Comparison of ENCODE assay signal across 9 cellular contexts in the genomic region with DNA sequence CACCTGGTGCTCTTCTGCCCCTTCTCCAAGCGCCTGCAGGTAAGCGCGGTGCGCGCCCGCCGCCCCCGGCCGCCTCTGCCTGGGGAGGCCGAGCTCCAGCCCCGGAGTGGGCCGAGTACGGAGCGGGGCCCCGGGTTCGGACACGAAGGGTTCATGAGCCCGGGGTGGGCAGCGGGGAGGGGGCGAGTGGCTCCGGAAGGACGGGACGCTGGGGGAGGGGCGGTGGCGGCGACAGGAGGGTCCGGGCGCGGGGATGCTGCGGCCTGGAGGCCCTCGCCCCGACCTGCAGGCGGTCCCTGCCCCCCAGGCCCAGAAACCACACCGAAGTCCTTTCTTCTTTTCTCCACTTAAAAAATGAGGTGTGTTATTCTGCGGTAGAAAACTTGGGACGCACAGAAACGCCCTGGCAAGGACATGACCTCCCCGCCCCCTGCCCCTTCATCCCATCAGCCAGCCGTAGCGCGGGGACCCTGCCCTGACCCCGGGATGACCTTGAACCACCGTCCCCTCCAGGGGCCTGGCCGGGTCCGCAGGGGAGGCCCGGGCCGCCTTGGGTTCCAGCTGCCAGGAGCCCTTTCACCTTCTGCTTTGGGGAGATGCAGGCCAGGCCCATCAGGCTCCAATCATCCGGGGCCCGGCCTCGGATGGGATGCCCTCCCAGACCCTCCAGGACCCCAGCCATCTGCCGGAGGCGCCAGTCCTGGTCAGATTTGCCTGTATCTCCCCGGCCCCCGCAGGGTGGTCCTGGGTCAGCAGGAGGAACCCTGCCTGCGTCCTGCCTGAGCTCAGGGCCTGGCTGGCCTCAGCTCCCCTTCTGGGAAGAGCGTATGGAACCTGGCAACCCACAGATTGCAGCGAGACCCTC. TPM values are rescaled to one million over a fixed set of nuclear protein-coding genes. Genes with fewer than 3 reads are reported as not detected.
DNase-seq lines count a peak whose midpoint lies in the region; ATAC-seq, FAIRE-seq and TF ChIP-seq lines count a peak whose summit lies in the region.
"Had no signal": no experiment of that assay in that cellular context is flagged by ENCODE, and none has a peak within 500 bp of the region (broad histone marks: within the 10 kb centered on the region; RNA-seq: fewer than 3 reads in every experiment).

No MANE protein-coding gene starts in this region.

- H2AFZ ChIP-seq in GM12878 (ENCODE audit: control insufficient read depth, low read depth, low read length), result no peak overlapping the region

- intact Hi-C loops in GM12878 (cut with micrococcal nuclease; ENCODE audit: unreplicated experiment), result no loop called here

- H3K4me3 ChIP-seq in HUES6 (ENCODE audit: low read depth, low read length), result peak overlapping the region; percentile 79
- no peak overlapping the region for H3K4me3 ChIP-seq in GM12878
- peak overlapping the region in 3 of 5 donors; percentile 36 to 56 (median 47) for H3K4me3 ChIP-seq in subcutaneous abdominal adipose tissue (ENCODE audit: low read depth in 1 of 5, low read length in 5 of 5)

- H3K9ac ChIP-seq in HUES6 (ENCODE audit: low read length) (peak overlapping the region; percentile 66), GM12878 (ENCODE audit: control insufficient read depth, insufficient read depth, low read length) (no peak overlapping the region), subcutaneous abdominal adipose tissue (ENCODE audit: low read length in 5 of 5) (peak overlapping the region in 2 of 5 donors; percentile 39 to 42)

- TF ChIP-seq CTCF in GM12878 (IDR thresholded peaks at IDR 0.05 in 2 of 3, conservative IDR thresholded peaks at IDR 0.05 in 1 of 3; ENCODE audit: control insufficient read depth in 2 of 3, extremely low read depth in 1 of 3, insufficient read depth in 1 of 3, low read depth in 3 of 3, low read length in 3 of 3), result no peak

- H3K79me2 ChIP-seq in GM12878 (ENCODE audit: control insufficient read depth, insufficient read depth, low read length), result no peaks in the 10 kb centered on the region

- peak; percentile 23; the same call in 1 of the 3 replicates for ATAC-seq in GM12878
- ATAC-seq in GM18868 (IDR thresholded peaks at IDR 0.05; ENCODE audit: unreplicated experiment), result no peak
- ATAC-seq in HG03439 (IDR thresholded peaks at IDR 0.05; ENCODE audit: unreplicated experiment), result no peak
- ATAC-seq in GM21447 (IDR thresholded peaks at IDR 0.05; ENCODE audit: unreplicated experiment), result no peak
- no peak for ATAC-seq in GM21528 (IDR thresholded peaks at IDR 0.05; ENCODE audit: low FRiP score, unreplicated experiment)

- TF ChIP-seq RAD21 in GM12878 (IDR thresholded peaks at IDR 0.05; ENCODE audit: insufficient read depth, low read depth, low read length), result no peak

- whole genome bisulfite sequencing in GM12878 (ENCODE audit: insufficient coverage, insufficient replicate concordance, low lambda C conversion rate, missing lambda C conversion rate), result 8% methylated on average over 31 of the region's 57 CpGs

- in situ Hi-C loops in GM12878 (cut with MboI), result no loop called here

- H3K27ac ChIP-seq in HUES6 (ENCODE audit: low read depth, low read length), result no peak overlapping the region
- no peak overlapping the region for H3K27ac ChIP-seq in GM12878 (ENCODE audit: control insufficient read depth, insufficient read depth)
- peak overlapping the region; percentile 18 for H3K27ac ChIP-seq in layer of hippocampus (ENCODE audit: low read depth, low read length)
- H3K27ac ChIP-seq in subcutaneous abdominal adipose tissue (ENCODE audit: low read depth, low read length), result peak overlapping the region; percentile 85

- POLR2A ChIA-PET in GM12878 (lab: Charles Lee), result no interaction called here

- H3K27me3 ChIP-seq in HUES6 (ENCODE audit: control insufficient read depth, insufficient read depth, low read length) (peaks cover 9% of the 10 kb centered on the region; the same call in 1 of the 2 replicates), GM12878 (replicated peaks in 1 of 2; ENCODE audit: control insufficient read depth in 2 of 2, insufficient read depth in 2 of 2, low read length in 1 of 2) (peaks cover 2 to 7% of the 10 kb centered on the region in 2 experiments), layer of hippocampus (ENCODE audit: control insufficient read depth, insufficient read depth, low read length) (peaks cover 5% of the 10 kb centered on the region), subcutaneous abdominal adipose tissue (ENCODE audit: control insufficient read depth in 5 of 5, insufficient read depth in 4 of 5, low read length in 5 of 5) (peaks cover 0 to 5% (median 3%) of the 10 kb centered on the region in 5 donors)

- FAIRE-seq in GM12878 (lab: Jason Lieb, UNC), result no peak

- TF ChIP-seq POLR2A in GM12878 (IDR thresholded peaks at IDR 0.05; ENCODE audit: low read depth, low read length), result no peak

- H3K9me3 ChIP-seq in HUES6 (ENCODE audit: control insufficient read depth, insufficient read depth, low read depth, low read length), result no peaks in the 10 kb centered on the region
- H3K9me3 ChIP-seq in GM12878 (replicated peaks; ENCODE audit: control insufficient read depth, insufficient read depth, low read length), result no peaks in the 10 kb centered on the region
- H3K9me3 ChIP-seq in subcutaneous abdominal adipose tissue (ENCODE audit: control insufficient read depth in 5 of 5, low read length in 5 of 5), result no peaks in the 10 kb centered on the region

- CTCF ChIA-PET in GM12878 (lab: Yijun Ruan, JAX), result interaction anchor here (0.6 to 1.7 kb wide), 2 partner anchors 14 to 30 kb away, joined by 3 to 8 read pairs; partner anchors contain the start of gene LCN10

- no peak for TF ChIP-seq EP300 in GM12878 (IDR thresholded peaks at IDR 0.05; ENCODE audit: borderline replicate concordance in 1 of 2, control insufficient read depth in 1 of 2, low read depth in 2 of 2, low read length in 2 of 2)

- no TSS peak for BruUV-seq in GM12878 (replicated peaks; lab: Mats Ljungman, UMichigan)

- no peak for DNase-seq in GM12878 (ENCODE audit: low read depth, low spot score)
- DNase-seq: activated CD4-positive, alpha-beta T cell treated with anti-CD3 and anti-CD28 coated beads, Interleukin-2, amount 50 U/mL, for 48 hours had no signal

- no peaks in the 10 kb centered on the region for H4K20me1 ChIP-seq in GM12878 (ENCODE audit: control insufficient read depth, insufficient read depth)

- H3K4me2 ChIP-seq in GM12878 (ENCODE audit: control insufficient read depth, insufficient read depth), result 0 out of 2 replicates have a peak overlapping the region, but pooled peaks have one; percentile 9

- peaks cover 11% of the 10 kb centered on the region for H3K4me1 ChIP-seq in HUES6 (ENCODE audit: control insufficient read depth, insufficient read depth, low read length)
- no peaks in the 10 kb centered on the region for H3K4me1 ChIP-seq in GM12878 (ENCODE audit: control insufficient read depth, insufficient read depth, low read length)
- H3K4me1 ChIP-seq in subcutaneous abdominal adipose tissue (ENCODE audit: control insufficient read depth in 5 of 5, insufficient read depth in 5 of 5, low read length in 5 of 5), result peaks cover 0 to 42% (median 39%) of the 10 kb centered on the region in 5 donors

- H3K36me3 ChIP-seq in HUES6 (ENCODE audit: control insufficient read depth, insufficient read depth, low read length) (peaks cover 3% of the 10 kb centered on the region), GM12878 (ENCODE audit: control insufficient read depth in 2 of 2, insufficient read depth in 2 of 2, low read length in 1 of 2) (no peaks in the 10 kb centered on the region), subcutaneous abdominal adipose tissue (ENCODE audit: control insufficient read depth in 5 of 5, insufficient read depth in 5 of 5, low read length in 5 of 5) (no peaks in the 10 kb centered on the region)

- SMC1A ChIA-PET in GM12878 (lab: Charles Lee; ENCODE audit: uncharacterized antibody, unreplicated experiment), result no interaction called here

- RAD21 ChIA-PET in GM12878 (lab: Charles Lee; ENCODE audit: unreplicated experiment), result no interaction called here

RNA-seq across cellular contexts. Expression of gene DIPK1B, which starts 0.6 kb away (rescaled TPM):
- 0.32 and 0.58 TPM in 2 replicates for total RNA-seq in GM12878 (2013; cell fraction: nucleolus; rRNA removed)
- total RNA-seq in GM12878 (2014; rRNA removed) (0.11 and 0.28 TPM in 2 replicates), GM12878 (2014; rRNA removed; fragmentation: Illumina TruSeq; extraction: Trizol) (0.09 TPM in 2 replicates), GM12878 (2021) (0.21 and 0.32 TPM in 2 replicates)
- 0.37 TPM for polyA plus RNA-seq in GM12878 (2011; ENCODE audit: low read depth)
- polyA plus RNA-seq in GM12878 (2011; rRNA removed) (0.06 and 0.12 TPM in 2 replicates), GM12878 (2014; fragmentation: Illumina TruSeq; extraction: Trizol) (not detected in 2 replicates), GM12878 (2014; fragmentation: Nextera tagmentation; extraction: Ambion mirVana) (not detected), GM12878 (2014; rRNA removed) (0.16 and 0.20 TPM in 2 replicates), GM12878 (2016; fragmentation: Nextera tagmentation; extraction: Ambion mirVana) (under 1 TPM; 0.08 to 0.13 TPM)
- 0.15 and 0.30 TPM in 2 replicates for polyA plus RNA-seq in GM12878 (2011; cell fraction: cytosol; rRNA removed)
- 1.1 and 1.4 TPM in 2 replicates for polyA plus RNA-seq in GM12878 (2011; cell fraction: nucleus; rRNA removed)
- polyA plus RNA-seq in GM12878 (2012), result 0.85 and 1.1 TPM in 2 replicates
- 0.15 and 0.22 TPM in 2 replicates for polyA minus RNA-seq in GM12878 (2011; rRNA and poly(A)+ RNA removed)
- not detected in 2 replicates for polyA minus RNA-seq in GM12878 (2011; cell fraction: cytosol; rRNA and poly(A)+ RNA removed)
- polyA minus RNA-seq in GM12878 (2011; cell fraction: nucleus; rRNA and poly(A)+ RNA removed), result 0.12 and 0.19 TPM in 2 replicates

RNA-seq across cellular contexts. Expression of gene AGPAT2, which starts 25.7 kb away (rescaled TPM):
- total RNA-seq in GM12878 (2013; cell fraction: nucleolus; rRNA removed), result 16.2 and 18.7 TPM in 2 replicates
- total RNA-seq in GM12878 (2014; rRNA removed), result 16.2 and 18.9 TPM in 2 replicates
- 6.8 and 7.1 TPM in 2 replicates for total RNA-seq in GM12878 (2014; rRNA removed; fragmentation: Illumina TruSeq; extraction: Trizol)
- 22.5 TPM in 2 replicates for total RNA-seq in GM12878 (2021)
- 3.2 TPM for polyA plus RNA-seq in GM12878 (2011; ENCODE audit: low read depth)
- 6.5 and 17.5 TPM in 2 replicates for polyA plus RNA-seq in GM12878 (2011; rRNA removed)
- polyA plus RNA-seq in GM12878 (2011; cell fraction: cytosol; rRNA removed), result 26.4 and 33.7 TPM in 2 replicates
- polyA plus RNA-seq in GM12878 (2011; cell fraction: nucleus; rRNA removed), result 27.6 and 27.8 TPM in 2 replicates
- 13.6 and 14.9 TPM in 2 replicates for polyA plus RNA-seq in GM12878 (2012)
- 0.92 and 6.0 TPM in 2 replicates for polyA plus RNA-seq in GM12878 (2014; fragmentation: Illumina TruSeq; extraction: Trizol)
- under 1 TPM; 0.10 to 0.47 TPM for polyA plus RNA-seq in GM12878 (2014; fragmentation: Nextera tagmentation; extraction: Ambion mirVana)
- 25.4 and 28.5 TPM in 2 replicates for polyA plus RNA-seq in GM12878 (2014; rRNA removed)
- 10 to 100 TPM; 19.5 to 23.7 TPM for polyA plus RNA-seq in GM12878 (2016; fragmentation: Nextera tagmentation; extraction: Ambion mirVana)
- polyA minus RNA-seq in GM12878 (2011; rRNA and poly(A)+ RNA removed), result 11.4 and 17.3 TPM in 2 replicates
- 7.8 and 9.6 TPM in 2 replicates for polyA minus RNA-seq in GM12878 (2011; cell fraction: cytosol; rRNA and poly(A)+ RNA removed)
- polyA minus RNA-seq in GM12878 (2011; cell fraction: nucleus; rRNA and poly(A)+ RNA removed), result 7.3 and 8.8 TPM in 2 replicates

RNA-seq across cellular contexts. Expression of gene LCN10, which starts 29.8 kb away (rescaled TPM):
- 1.1 and 1.3 TPM in 2 replicates for total RNA-seq in GM12878 (2013; cell fraction: nucleolus; rRNA removed)
- total RNA-seq in GM12878 (2014; rRNA removed) (0.06 TPM in 1 of 2 replicates, not detected in the other), GM12878 (2014; rRNA removed; fragmentation: Illumina TruSeq; extraction: Trizol) (0.18 and 0.28 TPM in 2 replicates), GM12878 (2021) (0.21 and 0.51 TPM in 2 replicates)
- polyA plus RNA-seq in GM12878 (2011; ENCODE audit: low read depth), result 0.14 TPM
- polyA plus RNA-seq in GM12878 (2011; rRNA removed) (1.3 TPM in 2 replicates), GM12878 (2014; fragmentation: Illumina TruSeq; extraction: Trizol) (0.16 TPM in 1 of 2 replicates, not detected in the other), GM12878 (2014; fragmentation: Nextera tagmentation; extraction: Ambion mirVana) (under 1 TPM in 1 of 2 experiments, not detected in 1; 0.11 TPM), GM12878 (2014; rRNA removed) (0.06 and 0.35 TPM in 2 replicates), GM12878 (2016; fragmentation: Nextera tagmentation; extraction: Ambion mirVana) (1 to 10 TPM in 1 of 2 experiments, under 1 TPM in 1; 0.39 to 1.1 TPM)
- 2.2 TPM in 2 replicates for polyA plus RNA-seq in GM12878 (2011; cell fraction: cytosol; rRNA removed)
- polyA plus RNA-seq in GM12878 (2011; cell fraction: nucleus; rRNA removed), result 2.0 and 2.8 TPM in 2 replicates
- polyA plus RNA-seq in GM12878 (2012), result 0.37 and 0.56 TPM in 2 replicates
- polyA minus RNA-seq in GM12878 (2011; rRNA and poly(A)+ RNA removed), result 1.2 and 1.7 TPM in 2 replicates
- 0.67 TPM in 1 of 2 replicates, not detected in the other for polyA minus RNA-seq in GM12878 (2011; cell fraction: cytosol; rRNA and poly(A)+ RNA removed)
- polyA minus RNA-seq in GM12878 (2011; cell fraction: nucleus; rRNA and poly(A)+ RNA removed), result 0.19 and 1.1 TPM in 2 replicates

RNA-seq across cellular contexts. Expression of gene LCN6, which starts 35.4 kb away (rescaled TPM):
- total RNA-seq in GM12878 (2013; cell fraction: nucleolus; rRNA removed), result not detected in 2 replicates
- not detected in 2 replicates for total RNA-seq in GM12878 (2014; rRNA removed)
- total RNA-seq in GM12878 (2014; rRNA removed; fragmentation: Illumina TruSeq; extraction: Trizol), result not detected in 2 replicates
- not detected in 2 replicates for total RNA-seq in GM12878 (2021)
- not detected for polyA plus RNA-seq in GM12878 (2011; ENCODE audit: low read depth)
- not detected in 2 replicates for polyA plus RNA-seq in GM12878 (2011; rRNA removed)
- not detected in 2 replicates for polyA plus RNA-seq in GM12878 (2011; cell fraction: cytosol; rRNA removed)
- not detected in 2 replicates for polyA plus RNA-seq in GM12878 (2011; cell fraction: nucleus; rRNA removed)
- not detected in 2 replicates for polyA plus RNA-seq in GM12878 (2012)
- not detected in 2 replicates for polyA plus RNA-seq in GM12878 (2014; fragmentation: Illumina TruSeq; extraction: Trizol)
- not detected for polyA plus RNA-seq in GM12878 (2014; fragmentation: Nextera tagmentation; extraction: Ambion mirVana)
- not detected in 2 replicates for polyA plus RNA-seq in GM12878 (2014; rRNA removed)
- polyA plus RNA-seq in GM12878 (2016; fragmentation: Nextera tagmentation; extraction: Ambion mirVana), result not detected
- not detected in 2 replicates for polyA minus RNA-seq in GM12878 (2011; rRNA and poly(A)+ RNA removed)
- polyA minus RNA-seq in GM12878 (2011; cell fraction: cytosol; rRNA and poly(A)+ RNA removed), result not detected in 2 replicates
- not detected in 2 replicates for polyA minus RNA-seq in GM12878 (2011; cell fraction: nucleus; rRNA and poly(A)+ RNA removed)

RNA-seq across cellular contexts. Expression of gene LCN8, which starts 45.1 kb away (rescaled TPM):
- not detected in 2 replicates for total RNA-seq in GM12878 (2013; cell fraction: nucleolus; rRNA removed)
- not detected in 2 replicates for total RNA-seq in GM12878 (2014; rRNA removed)
- total RNA-seq in GM12878 (2014; rRNA removed; fragmentation: Illumina TruSeq; extraction: Trizol), result not detected in 2 replicates
- total RNA-seq in GM12878 (2021), result not detected in 2 replicates
- polyA plus RNA-seq in GM12878 (2011; ENCODE audit: low read depth), result not detected
- polyA plus RNA-seq in GM12878 (2011; rRNA removed), result not detected in 2 replicates
- polyA plus RNA-seq in GM12878 (2011; cell fraction: cytosol; rRNA removed), result not detected in 2 replicates
- not detected in 2 replicates for polyA plus RNA-seq in GM12878 (2011; cell fraction: nucleus; rRNA removed)
- polyA plus RNA-seq in GM12878 (2012), result not detected in 2 replicates
- polyA plus RNA-seq in GM12878 (2014; fragmentation: Illumina TruSeq; extraction: Trizol), result not detected in 2 replicates
- not detected for polyA plus RNA-seq in GM12878 (2014; fragmentation: Nextera tagmentation; extraction: Ambion mirVana)
- polyA plus RNA-seq in GM12878 (2014; rRNA removed), result not detected in 2 replicates
- polyA plus RNA-seq in GM12878 (2016; fragmentation: Nextera tagmentation; extraction: Ambion mirVana), result not detected
- not detected in 2 replicates for polyA minus RNA-seq in GM12878 (2011; rRNA and poly(A)+ RNA removed)
- polyA minus RNA-seq in GM12878 (2011; cell fraction: cytosol; rRNA and poly(A)+ RNA removed), result not detected in 2 replicates
- not detected in 2 replicates for polyA minus RNA-seq in GM12878 (2011; cell fraction: nucleus; rRNA and poly(A)+ RNA removed)

Comparison
In these comparisons a context has a peak if more than half of its experiments do, and no peak if none do; other contexts are left out.
1. H3K27ac ChIP-seq: peak in layer of hippocampus (single experiment) and subcutaneous abdominal adipose tissue (single experiment); none in HUES6 (single experiment) and GM12878 (single experiment).